Comparison of ENCODE assay signal across 8 cellular contexts in the genomic region with DNA sequence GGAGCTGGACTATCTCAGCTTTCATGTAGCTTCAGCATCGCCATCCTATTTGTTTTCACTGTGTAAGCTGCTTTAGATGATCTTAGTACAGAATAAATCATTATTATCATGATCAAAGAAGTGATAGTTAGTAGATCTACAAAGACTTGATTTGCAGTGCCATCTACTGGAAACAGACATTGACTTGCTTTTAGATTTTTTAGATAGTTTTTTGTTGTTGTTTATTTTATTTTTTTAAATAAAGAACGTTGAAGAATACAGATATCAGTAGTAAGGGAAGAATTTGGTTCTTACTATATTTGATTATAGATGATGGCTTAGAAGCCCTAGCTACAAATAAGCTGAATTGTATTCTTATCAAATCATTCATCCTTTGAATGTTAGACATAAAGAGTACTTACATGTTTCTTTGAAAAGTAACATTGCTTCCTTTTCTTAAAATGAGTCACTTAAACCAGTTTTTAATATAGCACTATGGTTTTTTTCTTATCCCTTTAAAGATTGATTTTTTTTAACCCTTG. TPM values are rescaled to one million over a fixed set of nuclear protein-coding genes. Genes with fewer than 3 reads are reported as not detected.
A peak's percentile ranks its signal among the peaks of the same experiment; 100 is the strongest.
DNase-seq lines count a peak whose midpoint lies in the region; ATAC-seq and TF ChIP-seq lines count a peak whose summit lies in the region.

No MANE protein-coding gene starts in this region.

- H3K36me3 Mint-ChIP-seq in activated T-cell treated with anti-CD3 and anti-CD28 coated beads, Interleukin-2, amount 50 U/mL, for 24 hours (ENCODE audit: low read depth) = no peaks in the 10 kb centered on the region

- H3K27ac Mint-ChIP-seq in activated T-cell treated with anti-CD3 and anti-CD28 coated beads, Interleukin-2, amount 50 U/mL, for 24 hours = peak overlapping the region; percentile 30

- peaks cover 29% of the 10 kb centered on the region for H3K4me1 Mint-ChIP-seq in activated T-cell treated with anti-CD3 and anti-CD28 coated beads, Interleukin-2, amount 50 U/mL, for 24 hours (ENCODE audit: low read depth)

- H3K27me3 ChIP-seq in thyroid gland = no peaks in the 10 kb centered on the region

- DNase-seq in activated T-cell treated with anti-CD3 and anti-CD28 coated beads, Interleukin-2, amount 50 U/mL, for 24 hours = no peak
- no peak for DNase-seq in activated T-cell treated with anti-CD3 and anti-CD28 coated beads, Interleukin-2, amount 50 U/mL, for 48 hours
- DNase-seq in RKO (ENCODE audit: low spot score) = peak; percentile 73
- DNase-seq in foreskin fibroblast = peak in 1 of 2 donors; percentile 72
- DNase-seq in thyroid gland = no peak
- DNase-seq in hepatic stellate cell (ENCODE audit: low spot score) = no peak
- DNase-seq in activated gamma-delta T cell (lab: John Stamatoyannopoulos, UW) = no peak

- intact Hi-C loops in thyroid gland (cut with DNase I) = loop anchor here (5.0 to 10.0 kb wide), 2 partner anchors 502 to 750 kb away; no protein-coding TSS in a partner anchor

- no peaks in the 10 kb centered on the region for H3K9me3 Mint-ChIP-seq in activated T-cell treated with anti-CD3 and anti-CD28 coated beads, Interleukin-2, amount 50 U/mL, for 24 hours

- H3K4me3 Mint-ChIP-seq in activated T-cell treated with anti-CD3 and anti-CD28 coated beads, Interleukin-2, amount 50 U/mL, for 24 hours = no peak overlapping the region

- ATAC-seq in GM18505 (IDR thresholded peaks at IDR 0.05; ENCODE audit: unreplicated experiment) = no peak

- peak; percentile 19 for TF ChIP-seq CTCF in foreskin fibroblast (IDR thresholded peaks at IDR 0.05; ENCODE audit: low read depth, low read length)
- peak in 5 of 6 experiments; percentile 19 to 75 (median 63) for TF ChIP-seq CTCF in thyroid gland (IDR thresholded peaks at IDR 0.05)

- no peak for TF ChIP-seq POLR2A in thyroid gland (IDR thresholded peaks at IDR 0.05)
- no peak for TF ChIP-seq POLR2A in GM18505 (IDR thresholded peaks at IDR 0.05; ENCODE audit: borderline replicate concordance, extremely low read depth, insufficient read depth, insufficient read length)

- no peak overlapping the region for H3K4me3 ChIP-seq in foreskin fibroblast (ENCODE audit: low read depth in 1 of 2, low read length in 2 of 2)
- H3K4me3 ChIP-seq in thyroid gland (replicated peaks in 1 of 3) = no peak overlapping the region

- no peaks in the 10 kb centered on the region for H3K36me3 ChIP-seq in thyroid gland

- H3K27ac ChIP-seq in thyroid gland = no peak overlapping the region

- H3K9me3 ChIP-seq in thyroid gland = no peaks in the 10 kb centered on the region

- 17 to 18% methylated on average over 2 of the region's 2 CpGs for WGBS in thyroid gland, 2 donors

- H3K4me1 ChIP-seq in thyroid gland = peaks cover 10% of the 10 kb centered on the region in 2 donors

- peaks cover 12% of the 10 kb centered on the region for H3K27me3 Mint-ChIP-seq in activated T-cell treated with anti-CD3 and anti-CD28 coated beads, Interleukin-2, amount 50 U/mL, for 24 hours

RNA-seq across cellular contexts. Expression of gene SFMBT2, which starts 6.3 kb away (rescaled TPM):
- total RNA-seq in thyroid gland = 10 to 100 TPM in 2 of 4 donors, 1 to 10 TPM in 2; 7.1 to 13.2 (median 9.0) TPM
